In genomic region chr12:100995201-100995600, GRCh38 we compare ENCODE assay signal across 9 cellular contexts.
A peak's percentile ranks its signal among the peaks of the same experiment; 100 is the strongest.
DNase-seq lines count a peak whose midpoint lies in the region; ATAC-seq, FAIRE-seq and TF ChIP-seq lines count a peak whose summit lies in the region.
"Had no signal": no experiment of that assay in that cellular context is flagged by ENCODE, and none has a peak within 500 bp of the region (broad histone marks: within the 10 kb centered on the region; RNA-seq: fewer than 3 reads in every experiment).

No MANE protein-coding gene starts in this region.

- TF ChIP-seq CTCF in HepG2 (CRISPR knock-in tag; IDR thresholded peaks at IDR 0.05) (no peak), right lobe of liver (IDR thresholded peaks at IDR 0.05) (no peak), mammary epithelial cell (conservative IDR thresholded peaks at IDR 0.05 in 1 of 2, IDR thresholded peaks at IDR 0.05 in 1 of 2; ENCODE audit: extremely low read depth in 1 of 2, insufficient read depth in 1 of 2, low read depth in 1 of 2, low read length in 2 of 2) (no peak)

- no peak overlapping the region for H4K8ac ChIP-seq in trophoblast cell (ENCODE audit: low read depth, low read length)

- BruUV-seq in HepG2 (replicated peaks; lab: Mats Ljungman, UMichigan), result no TSS peak
- BruUV-seq in mammary epithelial cell (replicated peaks; lab: Mats Ljungman, UMichigan), result no TSS peak

- no peaks in the 10 kb centered on the region for H3K9me3 ChIP-seq in HepG2 (ENCODE audit: low read length)
- H3K9me3 ChIP-seq in right lobe of liver, result no peaks in the 10 kb centered on the region
- no peaks in the 10 kb centered on the region for H3K9me3 ChIP-seq in mammary epithelial cell (replicated peaks; ENCODE audit: insufficient read depth, low read length)
- no peaks in the 10 kb centered on the region for H3K9me3 ChIP-seq in trophoblast cell (ENCODE audit: insufficient read depth, low read depth, low read length)

- H3K27me3 ChIP-seq in HepG2 (ENCODE audit: control insufficient read depth in 1 of 2, insufficient read depth in 2 of 2, low read length in 2 of 2) (no peaks in the 10 kb centered on the region), right lobe of liver (no peaks in the 10 kb centered on the region), mammary epithelial cell (ENCODE audit: insufficient read depth, low read length) (no peaks in the 10 kb centered on the region), trophoblast cell (ENCODE audit: insufficient read depth, low read length) (no peaks in the 10 kb centered on the region)

- H3K4ac ChIP-seq in trophoblast cell (ENCODE audit: low read depth, low read length), result no peak overlapping the region

- H3K18ac ChIP-seq in trophoblast cell (ENCODE audit: low read length), result no peak overlapping the region

- H2AK5ac ChIP-seq in trophoblast cell (ENCODE audit: low read length), result no peak overlapping the region

- H3K14ac ChIP-seq in trophoblast cell (ENCODE audit: low read length), result no peak overlapping the region

- no peak for ATAC-seq in HepG2
- ATAC-seq in right lobe of liver, result no peak
- peak; percentile 56 for ATAC-seq in HG03378 (IDR thresholded peaks at IDR 0.05; ENCODE audit: unreplicated experiment)
- ATAC-seq in Right ventricle myocardium inferior, result no peak

- no peak overlapping the region for H3K23ac ChIP-seq in trophoblast cell (ENCODE audit: low read length)

- in situ Hi-C loops in HepG2 (cut with HindIII; ENCODE audit: extremely low pct_ligation_motif_present, low pct_unique_long_range_greater_than_20kb) (no loop called here), mammary epithelial cell (cut with MboI; ENCODE audit: low sequenced_read_pairs in 2 of 2) (no loop called here)

- POLR2A ChIA-PET in HepG2 (lab: Yijun Ruan, JAX), result no interaction called here

- H4K91ac ChIP-seq in trophoblast cell (ENCODE audit: low read depth, low read length), result no peak overlapping the region

- no peak for TF ChIP-seq RAD21 in HepG2 (CRISPR knock-in tag; IDR thresholded peaks at IDR 0.05)

- no peak overlapping the region for H3K9ac ChIP-seq in HepG2 (ENCODE audit: insufficient read depth, low read depth, low read length)
- no peak overlapping the region for H3K9ac ChIP-seq in mammary epithelial cell (ENCODE audit: insufficient read depth, low read length)
- no peak overlapping the region for H3K9ac ChIP-seq in trophoblast cell (ENCODE audit: low read length)

- H4K12ac ChIP-seq in trophoblast cell (ENCODE audit: low read depth, low read length), result no peak overlapping the region

- no peak overlapping the region for H2BK120ac ChIP-seq in trophoblast cell (ENCODE audit: insufficient read depth, low read length, poor library complexity)

- TF ChIP-seq EP300 in HepG2 (IDR thresholded peaks at IDR 0.05; ENCODE audit: low read depth in 2 of 2, low read length in 2 of 2) (no peak), HepG2 (CRISPR knock-in tag; IDR thresholded peaks at IDR 0.05; ENCODE audit: borderline replicate concordance) (no peak)

- H3K79me1 ChIP-seq in trophoblast cell (ENCODE audit: low read length), result no peaks in the 10 kb centered on the region

- WGBS in HepG2 (ENCODE audit: low lambda C conversion rate), result 2% methylated on average over 3 of the region's 3 CpGs
- 44% methylated on average over 3 of the region's 3 CpGs for WGBS in right lobe of liver (ENCODE audit: insufficient coverage, low coverage, low lambda C conversion rate, missing lambda C conversion rate)
- WGBS in mammary epithelial cell (ENCODE audit: low coverage, missing lambda C conversion rate), result 21% methylated on average over 3 of the region's 3 CpGs
- no CpG with 5 or more reads among the region's 3 CpGs for WGBS in trophoblast cell (ENCODE audit: extremely low coverage, insufficient coverage, insufficient read length)

- H3K4me1 ChIP-seq in HepG2 (ENCODE audit: insufficient read depth, low read length), result no peaks in the 10 kb centered on the region
- H3K4me1 ChIP-seq in right lobe of liver, result no peaks in the 10 kb centered on the region
- H3K4me1 ChIP-seq in mammary epithelial cell (ENCODE audit: insufficient read depth, low read length), result peaks cover 5% of the 10 kb centered on the region
- H3K4me1 ChIP-seq in trophoblast cell (ENCODE audit: control insufficient read depth in 1 of 2, insufficient read depth in 2 of 2, low read length in 2 of 2), result peaks cover 0 to 3% of the 10 kb centered on the region in 2 experiments

- H3K79me2 ChIP-seq in HepG2 (ENCODE audit: insufficient read depth, low read length) (no peaks in the 10 kb centered on the region), mammary epithelial cell (ENCODE audit: insufficient read depth, low read length) (no peaks in the 10 kb centered on the region), trophoblast cell (ENCODE audit: control insufficient read depth, insufficient read depth, low read length, poor library complexity) (no peaks in the 10 kb centered on the region)

- no peak overlapping the region for H3K4me2 ChIP-seq in HepG2 (ENCODE audit: low read depth, low read length)
- no peak overlapping the region for H3K4me2 ChIP-seq in mammary epithelial cell (ENCODE audit: insufficient read depth, low read depth, low read length)
- no peak overlapping the region for H3K4me2 ChIP-seq in trophoblast cell (ENCODE audit: low read length)

- CTCF ChIA-PET in HepG2 (lab: Yijun Ruan, JAX; ENCODE audit: low intra/inter-chr PET ratio, low total read pairs) (no interaction called here), mammary epithelial cell (lab: Charles Lee; ENCODE audit: low non-redundant PET) (no interaction called here)

- no peak for DNase-seq in HepG2 (ENCODE audit: low spot score)
- DNase-seq in right lobe of liver, result no peak
- DNase-seq in mammary epithelial cell, result peak; percentile 71
- DNase-seq in Right ventricle myocardium inferior (ENCODE audit: missing footprints), result no peak
- DNase-seq in trophoblast cell, result no peak
- DNase-seq in hepatic stellate cell (ENCODE audit: low spot score), result no peak
- no peak for DNase-seq in caudate nucleus (lab: John Stamatoyannopoulos, UW)
- DNase-seq: activated naive CD8-positive, alpha-beta T cell treated with anti-CD3 and anti-CD28 coated beads, Interleukin-2, amount 10 ng/mL, durations not matched to agents 7 days and 5 days had no signal

- FAIRE-seq in HepG2 (lab: Jason Lieb, UNC), result no peak

- dilution Hi-C loops in mammary epithelial cell (cut with HindIII; ENCODE audit: low sequenced_read_pairs), result no loop called here

- H3K4me3 ChIP-seq in HepG2 (replicated peaks in 1 of 3; ENCODE audit: insufficient read depth in 1 of 3, low read depth in 2 of 3, low read length in 3 of 3) (no peak overlapping the region), right lobe of liver (no peak overlapping the region), mammary epithelial cell (replicated peaks in 1 of 3; ENCODE audit: insufficient read depth in 1 of 3, low read depth in 2 of 3, low read length in 3 of 3) (no peak overlapping the region), trophoblast cell (ENCODE audit: low read depth, low read length) (no peak overlapping the region)

- intact Hi-C loops in HepG2 (cut with micrococcal nuclease; ENCODE audit: unreplicated experiment), result loop anchor here (10.0 kb wide), 1 partner anchor 170 kb away; no protein-coding TSS in a partner anchor
- intact Hi-C loops in right lobe of liver (cut with DNase I), result no loop called here
- intact Hi-C loops in mammary epithelial cell (cut with micrococcal nuclease), result no loop called here
- intact Hi-C loops in Right ventricle myocardium inferior (cut with DNase I), result no loop called here

- no peak overlapping the region for H2BK5ac ChIP-seq in trophoblast cell (ENCODE audit: low read depth, low read length, poor library complexity)

- H4K20me1 ChIP-seq in HepG2 (ENCODE audit: insufficient read depth, low read length), result no peaks in the 10 kb centered on the region
- H4K20me1 ChIP-seq in mammary epithelial cell (ENCODE audit: insufficient read depth, low read length), result no peaks in the 10 kb centered on the region

- TF ChIP-seq POLR2A in HepG2 (IDR thresholded peaks at IDR 0.05; ENCODE audit: insufficient read depth in 1 of 2, low read depth in 2 of 2, low read length in 2 of 2) (no peak), right lobe of liver (IDR thresholded peaks at IDR 0.05) (no peak)

- H3K36me3 ChIP-seq in HepG2 (replicated peaks in 1 of 2; ENCODE audit: control insufficient read depth in 1 of 2, insufficient read depth in 2 of 2, low read length in 2 of 2) (no peaks in the 10 kb centered on the region), right lobe of liver (no peaks in the 10 kb centered on the region), mammary epithelial cell (ENCODE audit: insufficient read depth, low read length) (no peaks in the 10 kb centered on the region), trophoblast cell (ENCODE audit: control insufficient read depth in 1 of 2, insufficient read depth in 2 of 2, low read length in 2 of 2) (no peaks in the 10 kb centered on the region)

- H2AFZ ChIP-seq in HepG2 (ENCODE audit: low read length), result no peak overlapping the region
- H2AFZ ChIP-seq in mammary epithelial cell (ENCODE audit: low read depth, low read length), result no peak overlapping the region
- H2AFZ ChIP-seq in trophoblast cell (ENCODE audit: insufficient read depth, low read length, poor library complexity), result no peak overlapping the region

- H3K27ac ChIP-seq in HepG2 (ENCODE audit: extremely low read length, insufficient read depth, low read length) (no peak overlapping the region), right lobe of liver (no peak overlapping the region), mammary epithelial cell (ENCODE audit: insufficient read depth, low read depth, low read length) (peak overlapping the region; percentile 30), trophoblast cell (ENCODE audit: low read depth, low read length) (no peak overlapping the region), caudate nucleus (ENCODE audit: low read depth, low read length) (no peak overlapping the region)

- no peak overlapping the region for H2BK12ac ChIP-seq in trophoblast cell (ENCODE audit: low read length)

TF ChIP-seq in HepG2, 621 proteins besides CTCF, POLR2A, EP300 and RAD21 (continues in another document):
- TF ChIP-seq CREB1 (IDR thresholded peaks at IDR 0.05) (0 out of 2 replicates have a peak, but pooled peaks have one; percentile 18), CREB1 (CRISPR knock-in tag; IDR thresholded peaks at IDR 0.05) (no peak)
